Comparison of ENCODE assay signal across 1 cellular context in the genomic region with DNA sequence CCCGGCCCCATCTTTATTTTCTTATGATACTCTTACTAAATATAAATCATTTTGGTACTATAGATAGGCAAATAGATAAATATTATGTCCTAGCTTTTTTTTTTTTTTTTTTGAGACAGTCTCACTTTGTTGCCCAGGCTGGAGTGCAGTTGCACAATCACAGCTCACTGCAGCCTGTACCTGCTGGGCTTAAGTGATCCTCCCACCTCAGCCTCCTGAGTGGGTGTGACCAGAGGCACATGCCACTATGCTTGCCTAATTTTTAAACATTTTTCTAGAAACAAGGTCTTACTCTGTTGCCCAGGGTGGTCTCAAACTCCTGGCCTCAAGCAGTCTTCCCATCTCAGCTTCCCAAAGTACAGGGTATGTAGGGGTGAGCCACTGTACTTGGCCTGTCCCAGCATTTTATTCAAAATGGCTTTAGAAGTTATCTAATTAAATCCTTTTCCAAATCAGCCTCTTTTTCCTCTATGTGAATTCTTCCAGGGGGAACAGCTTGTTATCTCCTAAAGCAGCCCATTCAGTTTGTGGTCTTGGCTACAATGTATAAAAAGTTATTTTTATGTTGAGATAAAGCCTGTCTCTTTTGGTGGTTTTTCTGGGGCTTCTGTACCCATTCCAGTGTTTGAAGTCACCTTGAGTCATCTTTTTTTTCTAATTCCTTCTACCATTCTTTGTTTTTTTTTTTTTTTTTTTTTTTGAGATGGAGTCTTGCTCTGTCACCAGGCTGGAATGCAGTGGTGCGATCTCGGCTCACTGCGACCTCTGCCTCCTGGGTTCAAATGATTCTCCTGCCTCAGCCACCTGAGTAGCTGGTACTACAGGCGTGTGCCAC.
TF ChIP-seq lines count a peak whose summit lies in the region.

No MANE protein-coding gene starts in this region.

TF ChIP-seq in HCT116, 20 proteins besides CTCF, POLR2A, EP300 and RAD21 (continued from another document):
- TF ChIP-seq ZFX (IDR thresholded peaks at IDR 0.05) (no peak), EGR1 (IDR thresholded peaks at IDR 0.05; ENCODE audit: low read depth) (0 out of 2 replicates have a peak, but pooled peaks have one; percentile 19), EZH2phosphoT487 (IDR thresholded peaks at IDR 0.05; ENCODE audit: borderline replicate concordance) (no peak), ZNF274 (IDR thresholded peaks at IDR 0.05; ENCODE audit: low read depth, low read length) (no peak), FOSL1 (IDR thresholded peaks at IDR 0.05; ENCODE audit: low read depth) (peak; percentile 65), POLR2AphosphoS5 (IDR thresholded peaks at IDR 0.05; ENCODE audit: low read depth, low read length) (no peak)
- TF ChIP-seq, protein P1, sequence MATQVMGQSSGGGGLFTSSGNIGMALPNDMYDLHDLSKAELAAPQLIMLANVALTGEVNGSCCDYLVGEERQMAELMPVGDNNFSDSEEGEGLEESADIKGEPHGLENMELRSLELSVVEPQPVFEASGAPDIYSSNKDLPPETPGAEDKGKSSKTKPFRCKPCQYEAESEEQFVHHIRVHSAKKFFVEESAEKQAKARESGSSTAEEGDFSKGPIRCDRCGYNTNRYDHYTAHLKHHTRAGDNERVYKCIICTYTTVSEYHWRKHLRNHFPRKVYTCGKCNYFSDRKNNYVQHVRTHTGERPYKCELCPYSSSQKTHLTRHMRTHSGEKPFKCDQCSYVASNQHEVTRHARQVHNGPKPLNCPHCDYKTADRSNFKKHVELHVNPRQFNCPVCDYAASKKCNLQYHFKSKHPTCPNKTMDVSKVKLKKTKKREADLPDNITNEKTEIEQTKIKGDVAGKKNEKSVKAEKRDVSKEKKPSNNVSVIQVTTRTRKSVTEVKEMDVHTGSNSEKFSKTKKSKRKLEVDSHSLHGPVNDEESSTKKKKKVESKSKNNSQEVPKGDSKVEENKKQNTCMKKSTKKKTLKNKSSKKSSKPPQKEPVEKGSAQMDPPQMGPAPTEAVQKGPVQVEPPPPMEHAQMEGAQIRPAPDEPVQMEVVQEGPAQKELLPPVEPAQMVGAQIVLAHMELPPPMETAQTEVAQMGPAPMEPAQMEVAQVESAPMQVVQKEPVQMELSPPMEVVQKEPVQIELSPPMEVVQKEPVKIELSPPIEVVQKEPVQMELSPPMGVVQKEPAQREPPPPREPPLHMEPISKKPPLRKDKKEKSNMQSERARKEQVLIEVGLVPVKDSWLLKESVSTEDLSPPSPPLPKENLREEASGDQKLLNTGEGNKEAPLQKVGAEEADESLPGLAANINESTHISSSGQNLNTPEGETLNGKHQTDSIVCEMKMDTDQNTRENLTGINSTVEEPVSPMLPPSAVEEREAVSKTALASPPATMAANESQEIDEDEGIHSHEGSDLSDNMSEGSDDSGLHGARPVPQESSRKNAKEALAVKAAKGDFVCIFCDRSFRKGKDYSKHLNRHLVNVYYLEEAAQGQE (IDR thresholded peaks at IDR 0.05; ENCODE audit: low read depth) = no peak
